8 cellular contexts compared by ENCODE assay signal in the genomic region with DNA sequence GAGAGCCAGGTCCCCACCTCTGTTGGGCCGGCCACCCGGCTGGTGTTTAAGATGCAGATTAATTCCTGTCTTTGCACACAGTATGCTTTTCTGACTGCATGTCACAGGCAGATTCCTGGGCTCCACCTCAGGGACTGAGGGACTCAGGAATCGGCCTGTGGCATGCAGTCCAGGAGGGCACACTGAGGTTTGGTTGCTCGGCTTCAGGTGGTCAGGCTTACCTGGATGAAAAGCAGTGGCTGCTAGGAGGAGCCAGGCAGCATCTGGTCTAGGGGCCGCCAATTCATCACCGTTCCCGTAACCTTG. TPM values are rescaled to one million over a fixed set of nuclear protein-coding genes. Genes with fewer than 3 reads are reported as not detected.
A peak's percentile ranks its signal among the peaks of the same experiment; 100 is the strongest.
DNase-seq lines count a peak whose midpoint lies in the region; TF ChIP-seq lines count a peak whose summit lies in the region.

No MANE protein-coding gene starts in this region.

- H3K4me3 ChIP-seq in adipocyte (ENCODE audit: low read length), result peak overlapping the region; percentile 96
- H3K4me3 ChIP-seq in liver (ENCODE audit: low read depth in 1 of 3, low read length in 3 of 3), result peak overlapping the region; percentile 86 to 95 (median 92)
- peak overlapping the region; percentile 74 to 80 for H3K4me3 ChIP-seq in tibial artery

- DNase-seq in activated naive CD4-positive, alpha-beta T cell treated with anti-CD3 and anti-CD28 coated beads for 36 hours, result no peak
- no peak for DNase-seq in activated naive CD4-positive, alpha-beta T cell (lab: John Stamatoyannopoulos, UW)
- DNase-seq in adipocyte (ENCODE audit: low read depth) (no peak), tibial artery (no peak), NCI-H524 (lab: John Stamatoyannopoulos, UW) (no peak), mesenteric fat pad (ENCODE audit: low spot score) (no peak), H4 (ENCODE audit: low spot score) (no peak)

- intact Hi-C loops in activated naive CD4-positive, alpha-beta T cell treated with anti-CD3 and anti-CD28 coated beads for 36 hours (cut with micrococcal nuclease), result loop anchor here (5.0 kb wide), 1 partner anchor 110 kb away; the partner anchor contains the start of gene BRD3OS
- intact Hi-C loops in tibial artery (cut with DNase I; ENCODE audit: low total_unique reads), result loop anchor here (1.0 to 5.0 kb wide), 2 partner anchors 26 to 70 kb away; partner anchors contain the start of gene BRD3

- no peaks in the 10 kb centered on the region for H3K27me3 Mint-ChIP-seq in activated naive CD4-positive, alpha-beta T cell treated with anti-CD3 and anti-CD28 coated beads for 36 hours (ENCODE audit: low read depth)

- peak overlapping the region; percentile 85 for H3K4me3 Mint-ChIP-seq in activated naive CD4-positive, alpha-beta T cell treated with anti-CD3 and anti-CD28 coated beads for 36 hours

- no peaks in the 10 kb centered on the region for H3K9me3 ChIP-seq in adipocyte (ENCODE audit: control insufficient read depth, low read length)
- H3K9me3 ChIP-seq in liver (ENCODE audit: control insufficient read depth in 4 of 4, low read length in 3 of 4), result no peaks in the 10 kb centered on the region
- H3K9me3 ChIP-seq in tibial artery, result no peaks in the 10 kb centered on the region

- peaks cover 37% of the 10 kb centered on the region for H3K4me1 Mint-ChIP-seq in activated naive CD4-positive, alpha-beta T cell treated with anti-CD3 and anti-CD28 coated beads for 36 hours (ENCODE audit: low read depth)

- H3K36me3 ChIP-seq in adipocyte (ENCODE audit: control insufficient read depth, insufficient read depth, low read length, severe bottlenecking) (peaks cover 23% of the 10 kb centered on the region), liver (ENCODE audit: control insufficient read depth in 4 of 4, insufficient read depth in 3 of 4, low read depth in 1 of 4, low read length in 3 of 4) (peaks cover 2 to 14% (median 6%) of the 10 kb centered on the region in 4 donors), tibial artery (peaks cover 19 to 24% (median 23%) of the 10 kb centered on the region in 3 donors)

- no peak overlapping the region for H3K27ac Mint-ChIP-seq in activated naive CD4-positive, alpha-beta T cell treated with anti-CD3 and anti-CD28 coated beads for 36 hours

- H3K9ac ChIP-seq in adipocyte (ENCODE audit: low read length), result peak overlapping the region; percentile 97
- H3K9ac ChIP-seq in liver (ENCODE audit: low read depth in 1 of 2, low read length in 2 of 2), result peak overlapping the region; percentile 61 to 73

- 48% methylated on average over 7 of the region's 7 CpGs for WGBS in liver

- peaks cover 27% of the 10 kb centered on the region for H3K36me3 Mint-ChIP-seq in activated naive CD4-positive, alpha-beta T cell treated with anti-CD3 and anti-CD28 coated beads for 36 hours (ENCODE audit: low read depth)

- H3K27me3 ChIP-seq in adipocyte (replicated peaks; ENCODE audit: control insufficient read depth, insufficient read depth, low read length), result no peaks in the 10 kb centered on the region
- H3K27me3 ChIP-seq in liver (ENCODE audit: control insufficient read depth in 4 of 4, insufficient read depth in 4 of 4, low read length in 3 of 4), result no peaks in the 10 kb centered on the region
- H3K27me3 ChIP-seq in tibial artery, result no peaks in the 10 kb centered on the region

- H3K9me3 Mint-ChIP-seq in activated naive CD4-positive, alpha-beta T cell treated with anti-CD3 and anti-CD28 coated beads for 36 hours, result no peaks in the 10 kb centered on the region

- H3K4me1 ChIP-seq in adipocyte (ENCODE audit: control insufficient read depth, insufficient read depth, low read length), result peaks cover 42% of the 10 kb centered on the region
- H3K4me1 ChIP-seq in liver (ENCODE audit: control insufficient read depth in 4 of 4, insufficient read depth in 4 of 4, low read length in 3 of 4), result peaks cover 12 to 42% (median 39%) of the 10 kb centered on the region in 4 donors
- peaks cover 0 to 41% (median 34%) of the 10 kb centered on the region in 4 donors for H3K4me1 ChIP-seq in tibial artery

- no peak for TF ChIP-seq RAD21 in liver (IDR thresholded peaks at IDR 0.05)

- CTCF ChIA-PET in activated naive CD4-positive, alpha-beta T cell treated with anti-CD3 and anti-CD28 coated beads for 36 hours (lab: Charles Lee), result no interaction called here

- H3K27ac ChIP-seq in liver (ENCODE audit: low read depth in 1 of 2, low read length in 2 of 2) (peak overlapping the region; percentile 52 to 71), tibial artery (peak overlapping the region in 1 of 2 donors; percentile 64)

- no peak for TF ChIP-seq CTCF in liver (IDR thresholded peaks at IDR 0.05; ENCODE audit: low read depth, low read length, missing input control)
- TF ChIP-seq CTCF in tibial artery (IDR thresholded peaks at IDR 0.05), result no peak

TF ChIP-seq in liver, 16 proteins besides CTCF, POLR2A, EP300 and RAD21:
- TF ChIP-seq, protein P1, sequence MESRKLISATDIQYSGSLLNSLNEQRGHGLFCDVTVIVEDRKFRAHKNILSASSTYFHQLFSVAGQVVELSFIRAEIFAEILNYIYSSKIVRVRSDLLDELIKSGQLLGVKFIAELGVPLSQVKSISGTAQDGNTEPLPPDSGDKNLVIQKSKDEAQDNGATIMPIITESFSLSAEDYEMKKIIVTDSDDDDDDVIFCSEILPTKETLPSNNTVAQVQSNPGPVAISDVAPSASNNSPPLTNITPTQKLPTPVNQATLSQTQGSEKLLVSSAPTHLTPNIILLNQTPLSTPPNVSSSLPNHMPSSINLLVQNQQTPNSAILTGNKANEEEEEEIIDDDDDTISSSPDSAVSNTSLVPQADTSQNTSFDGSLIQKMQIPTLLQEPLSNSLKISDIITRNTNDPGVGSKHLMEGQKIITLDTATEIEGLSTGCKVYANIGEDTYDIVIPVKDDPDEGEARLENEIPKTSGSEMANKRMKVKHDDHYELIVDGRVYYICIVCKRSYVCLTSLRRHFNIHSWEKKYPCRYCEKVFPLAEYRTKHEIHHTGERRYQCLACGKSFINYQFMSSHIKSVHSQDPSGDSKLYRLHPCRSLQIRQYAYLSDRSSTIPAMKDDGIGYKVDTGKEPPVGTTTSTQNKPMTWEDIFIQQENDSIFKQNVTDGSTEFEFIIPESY (IDR thresholded peaks at IDR 0.05), result no peak
- TF ChIP-seq HNF4A (conservative IDR thresholded peaks at IDR 0.05), result no peak
- TF ChIP-seq FOXA1 (IDR thresholded peaks at IDR 0.05), result no peak
- no peak for TF ChIP-seq JUND (IDR thresholded peaks at IDR 0.05)
- TF ChIP-seq, protein P2, sequence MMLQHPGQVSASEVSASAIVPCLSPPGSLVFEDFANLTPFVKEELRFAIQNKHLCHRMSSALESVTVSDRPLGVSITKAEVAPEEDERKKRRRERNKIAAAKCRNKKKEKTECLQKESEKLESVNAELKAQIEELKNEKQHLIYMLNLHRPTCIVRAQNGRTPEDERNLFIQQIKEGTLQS (IDR thresholded peaks at IDR 0.05), result no peak

RNA-seq across cellular contexts. Expression of gene WDR5, which starts 1.1 kb away (rescaled TPM):
- total RNA-seq in activated naive CD4-positive, alpha-beta T cell treated with anti-CD3 and anti-CD28 coated beads for 36 hours, result 10 to 100 TPM; 39.4 to 40.4 TPM
- total RNA-seq in liver, result 10 to 100 TPM; 11.4 to 21.6 TPM
- 10 to 100 TPM; 11.1 to 17.8 TPM for polyA plus RNA-seq in liver
- 28.7 TPM for total RNA-seq in mesenteric fat pad
- total RNA-seq in H4 (2014; rRNA removed; shearing (Covaris generic)), result 26.4 and 30.7 TPM in 2 replicates

RNA-seq across cellular contexts. Expression of gene RNU6ATAC, which starts 27.4 kb away (rescaled TPM):
- 10 to 100 TPM in 1 of 2 experiments, not detected in 1; 28.1 TPM for total RNA-seq in activated naive CD4-positive, alpha-beta T cell treated with anti-CD3 and anti-CD28 coated beads for 36 hours
- total RNA-seq in liver, result not detected
- polyA plus RNA-seq in liver, result not detected
- total RNA-seq in mesenteric fat pad, result 255 TPM
- not detected in 2 replicates for total RNA-seq in H4 (2014; rRNA removed; shearing (Covaris generic))
